1 cellular context compared by ENCODE assay signal in the genomic region with DNA sequence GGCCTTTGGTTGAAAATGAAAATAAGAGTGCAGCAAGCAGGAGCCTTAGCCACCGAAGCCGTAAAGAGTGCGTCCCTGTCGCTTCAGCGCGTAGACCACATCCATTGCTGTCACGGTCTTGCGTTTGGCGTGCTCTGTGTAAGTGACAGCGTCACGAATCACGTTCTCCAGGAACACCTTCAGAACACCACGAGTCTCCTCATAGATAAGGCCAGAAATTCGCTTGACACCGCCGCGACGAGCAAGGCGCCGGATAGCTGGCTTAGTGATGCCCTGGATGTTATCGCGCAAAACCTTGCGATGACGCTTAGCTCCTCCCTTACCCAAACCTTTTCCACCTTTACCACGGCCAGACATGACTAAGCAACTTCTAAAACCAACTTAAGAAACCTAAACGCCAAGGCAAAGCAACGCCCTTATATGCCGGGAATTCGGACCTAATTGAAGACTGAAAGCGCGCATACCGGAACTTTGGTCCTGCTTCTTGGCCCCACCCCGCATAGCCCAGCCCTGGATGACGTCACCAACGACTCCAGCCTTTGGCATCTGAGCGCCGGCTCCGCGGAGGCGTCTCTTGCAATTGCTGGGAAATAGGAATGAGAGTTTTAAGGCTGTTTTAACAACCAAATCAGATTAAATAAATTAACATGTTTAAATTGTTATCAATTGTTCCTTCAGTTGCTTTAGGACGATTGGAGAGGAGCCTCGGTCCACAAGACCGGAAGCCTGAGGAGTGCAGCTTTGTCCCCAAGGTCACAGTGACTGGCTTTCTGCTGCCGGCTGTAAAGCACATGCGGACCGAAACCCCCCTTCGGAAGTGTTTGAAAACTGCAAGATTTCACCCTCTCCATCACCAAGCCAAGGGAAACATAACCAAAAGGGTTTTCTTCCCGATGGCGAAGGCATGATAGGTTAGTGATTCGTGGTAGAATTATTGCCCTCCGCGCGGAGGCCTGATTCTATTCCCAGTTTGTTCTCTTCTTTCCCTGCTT.
A peak's percentile ranks its signal among the peaks of the same experiment; 100 is the strongest.
TF ChIP-seq lines count a peak whose summit lies in the region.

No MANE protein-coding gene starts in this region.

TF ChIP-seq in K562, 482 proteins besides CTCF, POLR2A, EP300 and RAD21 (continued from another document and continues in another):
- TF ChIP-seq, protein P1, sequence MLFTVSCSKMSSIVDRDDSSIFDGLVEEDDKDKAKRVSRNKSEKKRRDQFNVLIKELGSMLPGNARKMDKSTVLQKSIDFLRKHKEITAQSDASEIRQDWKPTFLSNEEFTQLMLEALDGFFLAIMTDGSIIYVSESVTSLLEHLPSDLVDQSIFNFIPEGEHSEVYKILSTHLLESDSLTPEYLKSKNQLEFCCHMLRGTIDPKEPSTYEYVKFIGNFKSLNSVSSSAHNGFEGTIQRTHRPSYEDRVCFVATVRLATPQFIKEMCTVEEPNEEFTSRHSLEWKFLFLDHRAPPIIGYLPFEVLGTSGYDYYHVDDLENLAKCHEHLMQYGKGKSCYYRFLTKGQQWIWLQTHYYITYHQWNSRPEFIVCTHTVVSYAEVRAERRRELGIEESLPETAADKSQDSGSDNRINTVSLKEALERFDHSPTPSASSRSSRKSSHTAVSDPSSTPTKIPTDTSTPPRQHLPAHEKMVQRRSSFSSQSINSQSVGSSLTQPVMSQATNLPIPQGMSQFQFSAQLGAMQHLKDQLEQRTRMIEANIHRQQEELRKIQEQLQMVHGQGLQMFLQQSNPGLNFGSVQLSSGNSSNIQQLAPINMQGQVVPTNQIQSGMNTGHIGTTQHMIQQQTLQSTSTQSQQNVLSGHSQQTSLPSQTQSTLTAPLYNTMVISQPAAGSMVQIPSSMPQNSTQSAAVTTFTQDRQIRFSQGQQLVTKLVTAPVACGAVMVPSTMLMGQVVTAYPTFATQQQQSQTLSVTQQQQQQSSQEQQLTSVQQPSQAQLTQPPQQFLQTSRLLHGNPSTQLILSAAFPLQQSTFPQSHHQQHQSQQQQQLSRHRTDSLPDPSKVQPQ (CRISPR knock-in tag; IDR thresholded peaks at IDR 0.05; ENCODE audit: borderline replicate concordance), result no peak
- peak; percentile 93 for TF ChIP-seq MAFK (IDR thresholded peaks at IDR 0.05; ENCODE audit: low read length)
- TF ChIP-seq, protein P2, sequence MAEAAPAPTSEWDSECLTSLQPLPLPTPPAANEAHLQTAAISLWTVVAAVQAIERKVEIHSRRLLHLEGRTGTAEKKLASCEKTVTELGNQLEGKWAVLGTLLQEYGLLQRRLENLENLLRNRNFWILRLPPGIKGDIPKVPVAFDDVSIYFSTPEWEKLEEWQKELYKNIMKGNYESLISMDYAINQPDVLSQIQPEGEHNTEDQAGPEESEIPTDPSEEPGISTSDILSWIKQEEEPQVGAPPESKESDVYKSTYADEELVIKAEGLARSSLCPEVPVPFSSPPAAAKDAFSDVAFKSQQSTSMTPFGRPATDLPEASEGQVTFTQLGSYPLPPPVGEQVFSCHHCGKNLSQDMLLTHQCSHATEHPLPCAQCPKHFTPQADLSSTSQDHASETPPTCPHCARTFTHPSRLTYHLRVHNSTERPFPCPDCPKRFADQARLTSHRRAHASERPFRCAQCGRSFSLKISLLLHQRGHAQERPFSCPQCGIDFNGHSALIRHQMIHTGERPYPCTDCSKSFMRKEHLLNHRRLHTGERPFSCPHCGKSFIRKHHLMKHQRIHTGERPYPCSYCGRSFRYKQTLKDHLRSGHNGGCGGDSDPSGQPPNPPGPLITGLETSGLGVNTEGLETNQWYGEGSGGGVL (CRISPR knock-in tag; IDR thresholded peaks at IDR 0.05), result no peak
- no peak for TF ChIP-seq TSC22D4 (tag; IDR thresholded peaks at IDR 0.05)
- TF ChIP-seq BACH1 (tag; IDR thresholded peaks at IDR 0.05), result peak; percentile 98
- TF ChIP-seq DACH1 (IDR thresholded peaks at IDR 0.05; ENCODE audit: partially characterized antibody), result peak; percentile 14
- TF ChIP-seq HDAC3 (IDR thresholded peaks at IDR 0.05; ENCODE audit: borderline replicate concordance, partially characterized antibody), result peak; percentile 94
- peak; percentile 80 for TF ChIP-seq TRIM28 (IDR thresholded peaks at IDR 0.05)
- no peak; the same call in 1 of the 2 replicates for TF ChIP-seq BCL6 (CRISPR knock-in tag; IDR thresholded peaks at IDR 0.05)
- TF ChIP-seq, protein P3, sequence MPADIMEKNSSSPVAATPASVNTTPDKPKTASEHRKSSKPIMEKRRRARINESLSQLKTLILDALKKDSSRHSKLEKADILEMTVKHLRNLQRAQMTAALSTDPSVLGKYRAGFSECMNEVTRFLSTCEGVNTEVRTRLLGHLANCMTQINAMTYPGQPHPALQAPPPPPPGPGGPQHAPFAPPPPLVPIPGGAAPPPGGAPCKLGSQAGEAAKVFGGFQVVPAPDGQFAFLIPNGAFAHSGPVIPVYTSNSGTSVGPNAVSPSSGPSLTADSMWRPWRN (IDR thresholded peaks at IDR 0.05; ENCODE audit: low read depth), result no peak; the same call in 1 of the 2 replicates
- TF ChIP-seq ZBTB17 (CRISPR knock-in tag; IDR thresholded peaks at IDR 0.05), result peak; percentile 94
- peak; percentile 69; the same call in 1 of the 2 replicates for TF ChIP-seq ZNF24 (IDR thresholded peaks at IDR 0.05)
- peak; percentile 86 for TF ChIP-seq L3MBTL2 (IDR thresholded peaks at IDR 0.05)
- TF ChIP-seq HNRNPK (IDR thresholded peaks at IDR 0.05; ENCODE audit: low read depth, low read length, poor library complexity, severe bottlenecking), result no peak
- no peak for TF ChIP-seq CHD4 (IDR thresholded peaks at IDR 0.05; ENCODE audit: insufficient read depth, insufficient replicate concordance, low read depth, low read length, poor library complexity, severe bottlenecking)
- peak in 1 of 2 experiments; percentile 50; a peak in 1 of 4 replicates for TF ChIP-seq CSDE1 (IDR thresholded peaks at IDR 0.05)
- peak; percentile 96 for TF ChIP-seq BRD9 (IDR thresholded peaks at IDR 0.05; ENCODE audit: low read depth, partially characterized antibody)
- TF ChIP-seq TBP (optimal IDR thresholded peaks at IDR 0.05; ENCODE audit: low read depth, low read length), result no peak
- TF ChIP-seq MCM2 (IDR thresholded peaks at IDR 0.05; ENCODE audit: low read depth), result no peak
- peak; percentile 92 for TF ChIP-seq BCOR (IDR thresholded peaks at IDR 0.05)
- TF ChIP-seq NR2C1 (IDR thresholded peaks at IDR 0.05), result peak; percentile 70; the same call in 1 of the 2 replicates
- TF ChIP-seq NR2C1 (tag; IDR thresholded peaks at IDR 0.05), result peak; percentile 24; the same call in 1 of the 2 replicates
- peak; percentile 5; the same call in 1 of the 2 replicates for TF ChIP-seq ZNF354B (CRISPR knock-in tag; IDR thresholded peaks at IDR 0.05)
- TF ChIP-seq NONO (IDR thresholded peaks at IDR 0.05; ENCODE audit: low read depth in 2 of 2, low read length in 1 of 2), result peak in 1 of 2 experiments; percentile 71; a peak in 3 of 4 replicates
- peak; percentile 78 for TF ChIP-seq SMARCE1 (IDR thresholded peaks at IDR 0.05)
- no peak for TF ChIP-seq SMARCB1 (IDR thresholded peaks at IDR 0.05; ENCODE audit: insufficient read length, low read depth)
- TF ChIP-seq HDAC2 (IDR thresholded peaks at IDR 0.05), result peak; percentile 96
- TF ChIP-seq POU5F1 (IDR thresholded peaks at IDR 0.05; ENCODE audit: borderline replicate concordance, low read depth, low read length, partially characterized antibody), result peak; percentile 39
- no peak for TF ChIP-seq RBM15 (IDR thresholded peaks at IDR 0.05; ENCODE audit: insufficient read depth, low read length)
- TF ChIP-seq, protein P4, sequence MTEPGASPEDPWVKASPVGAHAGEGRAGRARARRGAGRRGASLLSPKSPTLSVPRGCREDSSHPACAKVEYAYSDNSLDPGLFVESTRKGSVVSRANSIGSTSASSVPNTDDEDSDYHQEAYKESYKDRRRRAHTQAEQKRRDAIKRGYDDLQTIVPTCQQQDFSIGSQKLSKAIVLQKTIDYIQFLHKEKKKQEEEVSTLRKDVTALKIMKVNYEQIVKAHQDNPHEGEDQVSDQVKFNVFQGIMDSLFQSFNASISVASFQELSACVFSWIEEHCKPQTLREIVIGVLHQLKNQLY (CRISPR knock-in tag; conservative IDR thresholded peaks at IDR 0.05), result peak in 1 of 2 experiments; percentile 87; a peak in 2 of 4 replicates
- TF ChIP-seq ELF2 (CRISPR knock-in tag; IDR thresholded peaks at IDR 0.05), result peak; percentile 88
- TF ChIP-seq, protein P5, sequence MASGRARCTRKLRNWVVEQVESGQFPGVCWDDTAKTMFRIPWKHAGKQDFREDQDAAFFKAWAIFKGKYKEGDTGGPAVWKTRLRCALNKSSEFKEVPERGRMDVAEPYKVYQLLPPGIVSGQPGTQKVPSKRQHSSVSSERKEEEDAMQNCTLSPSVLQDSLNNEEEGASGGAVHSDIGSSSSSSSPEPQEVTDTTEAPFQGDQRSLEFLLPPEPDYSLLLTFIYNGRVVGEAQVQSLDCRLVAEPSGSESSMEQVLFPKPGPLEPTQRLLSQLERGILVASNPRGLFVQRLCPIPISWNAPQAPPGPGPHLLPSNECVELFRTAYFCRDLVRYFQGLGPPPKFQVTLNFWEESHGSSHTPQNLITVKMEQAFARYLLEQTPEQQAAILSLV (tag; IDR thresholded peaks at IDR 0.05), result no peak
- no peak for TF ChIP-seq FUS (optimal IDR thresholded peaks at IDR 0.05; ENCODE audit: low read depth, low read length)
- TF ChIP-seq OTX1 (CRISPR knock-in tag; IDR thresholded peaks at IDR 0.05), result peak; percentile 96; the same call in 1 of the 2 replicates
- TF ChIP-seq, protein P6, sequence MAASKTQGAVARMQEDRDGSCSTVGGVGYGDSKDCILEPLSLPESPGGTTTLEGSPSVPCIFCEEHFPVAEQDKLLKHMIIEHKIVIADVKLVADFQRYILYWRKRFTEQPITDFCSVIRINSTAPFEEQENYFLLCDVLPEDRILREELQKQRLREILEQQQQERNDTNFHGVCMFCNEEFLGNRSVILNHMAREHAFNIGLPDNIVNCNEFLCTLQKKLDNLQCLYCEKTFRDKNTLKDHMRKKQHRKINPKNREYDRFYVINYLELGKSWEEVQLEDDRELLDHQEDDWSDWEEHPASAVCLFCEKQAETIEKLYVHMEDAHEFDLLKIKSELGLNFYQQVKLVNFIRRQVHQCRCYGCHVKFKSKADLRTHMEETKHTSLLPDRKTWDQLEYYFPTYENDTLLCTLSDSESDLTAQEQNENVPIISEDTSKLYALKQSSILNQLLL (CRISPR knock-in tag; IDR thresholded peaks at IDR 0.05; ENCODE audit: borderline replicate concordance), result no peak
- TF ChIP-seq CREBBP (IDR thresholded peaks at IDR 0.05; ENCODE audit: low read depth, low read length), result no peak
- no peak for TF ChIP-seq PRPF4 (IDR thresholded peaks at IDR 0.05; ENCODE audit: insufficient read depth, low read depth, low read length, poor library complexity, severe bottlenecking)
- TF ChIP-seq ARID2 (IDR thresholded peaks at IDR 0.05), result no peak
- TF ChIP-seq KHSRP (IDR thresholded peaks at IDR 0.05), result peak; percentile 84
- no peak for TF ChIP-seq ZNF431 (CRISPR knock-in tag; IDR thresholded peaks at IDR 0.05)
- TF ChIP-seq, protein P7, sequence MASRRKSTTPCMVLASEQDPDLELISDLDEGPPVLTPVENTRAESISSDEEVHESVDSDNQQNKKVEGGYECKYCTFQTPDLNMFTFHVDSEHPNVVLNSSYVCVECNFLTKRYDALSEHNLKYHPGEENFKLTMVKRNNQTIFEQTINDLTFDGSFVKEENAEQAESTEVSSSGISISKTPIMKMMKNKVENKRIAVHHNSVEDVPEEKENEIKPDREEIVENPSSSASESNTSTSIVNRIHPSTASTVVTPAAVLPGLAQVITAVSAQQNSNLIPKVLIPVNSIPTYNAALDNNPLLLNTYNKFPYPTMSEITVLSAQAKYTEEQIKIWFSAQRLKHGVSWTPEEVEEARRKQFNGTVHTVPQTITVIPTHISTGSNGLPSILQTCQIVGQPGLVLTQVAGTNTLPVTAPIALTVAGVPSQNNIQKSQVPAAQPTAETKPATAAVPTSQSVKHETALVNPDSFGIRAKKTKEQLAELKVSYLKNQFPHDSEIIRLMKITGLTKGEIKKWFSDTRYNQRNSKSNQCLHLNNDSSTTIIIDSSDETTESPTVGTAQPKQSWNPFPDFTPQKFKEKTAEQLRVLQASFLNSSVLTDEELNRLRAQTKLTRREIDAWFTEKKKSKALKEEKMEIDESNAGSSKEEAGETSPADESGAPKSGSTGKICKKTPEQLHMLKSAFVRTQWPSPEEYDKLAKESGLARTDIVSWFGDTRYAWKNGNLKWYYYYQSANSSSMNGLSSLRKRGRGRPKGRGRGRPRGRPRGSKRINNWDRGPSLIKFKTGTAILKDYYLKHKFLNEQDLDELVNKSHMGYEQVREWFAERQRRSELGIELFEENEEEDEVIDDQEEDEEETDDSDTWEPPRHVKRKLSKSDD (conservative IDR thresholded peaks at IDR 0.05; ENCODE audit: low read length), result peak; percentile 82; the same call in 1 of the 2 replicates
- no peak for TF ChIP-seq ZNF3 (CRISPR knock-in tag; IDR thresholded peaks at IDR 0.05)
- TF ChIP-seq, protein P8, sequence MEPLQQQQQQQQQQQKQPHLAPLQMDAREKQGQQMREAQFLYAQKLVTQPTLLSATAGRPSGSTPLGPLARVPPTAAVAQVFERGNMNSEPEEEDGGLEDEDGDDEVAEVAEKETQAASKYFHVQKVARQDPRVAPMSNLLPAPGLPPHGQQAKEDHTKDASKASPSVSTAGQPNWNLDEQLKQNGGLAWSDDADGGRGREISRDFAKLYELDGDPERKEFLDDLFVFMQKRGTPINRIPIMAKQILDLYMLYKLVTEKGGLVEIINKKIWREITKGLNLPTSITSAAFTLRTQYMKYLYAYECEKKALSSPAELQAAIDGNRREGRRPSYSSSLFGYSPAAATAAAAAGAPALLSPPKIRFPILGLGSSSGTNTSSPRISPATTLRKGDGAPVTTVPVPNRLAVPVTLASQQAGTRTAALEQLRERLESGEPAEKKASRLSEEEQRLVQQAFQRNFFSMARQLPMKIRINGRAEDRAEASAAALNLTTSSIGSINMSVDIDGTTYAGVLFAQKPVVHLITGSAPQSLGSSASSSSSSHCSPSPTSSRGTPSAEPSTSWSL (CRISPR knock-in tag; IDR thresholded peaks at IDR 0.05; ENCODE audit: borderline replicate concordance), result no peak
- TF ChIP-seq, protein P9, sequence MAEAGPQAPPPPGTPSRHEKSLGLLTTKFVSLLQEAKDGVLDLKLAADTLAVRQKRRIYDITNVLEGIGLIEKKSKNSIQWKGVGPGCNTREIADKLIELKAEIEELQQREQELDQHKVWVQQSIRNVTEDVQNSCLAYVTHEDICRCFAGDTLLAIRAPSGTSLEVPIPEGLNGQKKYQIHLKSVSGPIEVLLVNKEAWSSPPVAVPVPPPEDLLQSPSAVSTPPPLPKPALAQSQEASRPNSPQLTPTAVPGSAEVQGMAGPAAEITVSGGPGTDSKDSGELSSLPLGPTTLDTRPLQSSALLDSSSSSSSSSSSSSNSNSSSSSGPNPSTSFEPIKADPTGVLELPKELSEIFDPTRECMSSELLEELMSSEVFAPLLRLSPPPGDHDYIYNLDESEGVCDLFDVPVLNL (CRISPR knock-in tag; IDR thresholded peaks at IDR 0.05; ENCODE audit: low read depth), result 0 out of 2 replicates have a peak, but pooled peaks have one; percentile 27
- peak; percentile 94 for TF ChIP-seq TEAD4 (IDR thresholded peaks at IDR 0.05; ENCODE audit: low read length)
- TF ChIP-seq TEAD4 (CRISPR knock-in tag; IDR thresholded peaks at IDR 0.05; ENCODE audit: borderline replicate concordance), result no peak
- no peak for TF ChIP-seq ZNF699 (CRISPR knock-in tag; IDR thresholded peaks at IDR 0.05; ENCODE audit: insufficient replicate concordance)
- peak; percentile 64 for TF ChIP-seq GTF2A2 (tag; IDR thresholded peaks at IDR 0.05)
